ENCODE assay signal across 1 cellular context in the genomic region with DNA sequence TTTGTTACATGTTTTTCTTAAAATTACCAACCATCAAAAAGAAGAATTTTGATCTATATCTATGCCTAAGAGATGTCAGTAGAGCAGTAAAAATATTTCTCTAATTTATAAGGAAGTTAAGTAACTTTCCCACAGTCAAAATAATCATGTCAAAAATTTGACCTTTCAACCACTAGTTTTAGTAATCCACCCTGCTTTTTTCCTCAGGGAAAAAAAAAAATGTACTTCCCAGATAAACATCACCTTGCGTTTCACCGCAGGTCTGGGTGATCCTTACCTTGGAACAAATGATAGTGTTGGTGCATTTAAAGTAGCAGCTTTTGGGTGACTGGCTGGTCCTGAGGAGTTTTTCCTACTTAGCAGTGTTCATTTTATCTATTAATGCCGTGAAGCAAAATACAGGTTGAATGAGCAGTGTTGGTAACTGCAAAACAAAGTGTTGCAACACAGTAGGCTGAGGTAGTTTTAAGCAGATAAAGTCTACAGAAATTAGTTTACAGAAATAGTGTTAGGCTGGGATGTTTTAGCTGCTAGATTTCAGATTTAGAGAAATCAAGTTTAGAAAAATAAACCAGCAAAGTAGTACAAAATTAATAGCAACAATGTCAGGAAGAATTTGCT.
TF ChIP-seq lines count a peak whose summit lies in the region.

No MANE protein-coding gene starts in this region.

TF ChIP-seq in GM23338, 12 proteins besides CTCF, POLR2A, EP300 and RAD21 (continued from another document):
- TF ChIP-seq, protein P1, sequence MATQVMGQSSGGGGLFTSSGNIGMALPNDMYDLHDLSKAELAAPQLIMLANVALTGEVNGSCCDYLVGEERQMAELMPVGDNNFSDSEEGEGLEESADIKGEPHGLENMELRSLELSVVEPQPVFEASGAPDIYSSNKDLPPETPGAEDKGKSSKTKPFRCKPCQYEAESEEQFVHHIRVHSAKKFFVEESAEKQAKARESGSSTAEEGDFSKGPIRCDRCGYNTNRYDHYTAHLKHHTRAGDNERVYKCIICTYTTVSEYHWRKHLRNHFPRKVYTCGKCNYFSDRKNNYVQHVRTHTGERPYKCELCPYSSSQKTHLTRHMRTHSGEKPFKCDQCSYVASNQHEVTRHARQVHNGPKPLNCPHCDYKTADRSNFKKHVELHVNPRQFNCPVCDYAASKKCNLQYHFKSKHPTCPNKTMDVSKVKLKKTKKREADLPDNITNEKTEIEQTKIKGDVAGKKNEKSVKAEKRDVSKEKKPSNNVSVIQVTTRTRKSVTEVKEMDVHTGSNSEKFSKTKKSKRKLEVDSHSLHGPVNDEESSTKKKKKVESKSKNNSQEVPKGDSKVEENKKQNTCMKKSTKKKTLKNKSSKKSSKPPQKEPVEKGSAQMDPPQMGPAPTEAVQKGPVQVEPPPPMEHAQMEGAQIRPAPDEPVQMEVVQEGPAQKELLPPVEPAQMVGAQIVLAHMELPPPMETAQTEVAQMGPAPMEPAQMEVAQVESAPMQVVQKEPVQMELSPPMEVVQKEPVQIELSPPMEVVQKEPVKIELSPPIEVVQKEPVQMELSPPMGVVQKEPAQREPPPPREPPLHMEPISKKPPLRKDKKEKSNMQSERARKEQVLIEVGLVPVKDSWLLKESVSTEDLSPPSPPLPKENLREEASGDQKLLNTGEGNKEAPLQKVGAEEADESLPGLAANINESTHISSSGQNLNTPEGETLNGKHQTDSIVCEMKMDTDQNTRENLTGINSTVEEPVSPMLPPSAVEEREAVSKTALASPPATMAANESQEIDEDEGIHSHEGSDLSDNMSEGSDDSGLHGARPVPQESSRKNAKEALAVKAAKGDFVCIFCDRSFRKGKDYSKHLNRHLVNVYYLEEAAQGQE (IDR thresholded peaks at IDR 0.05; ENCODE audit: unreplicated experiment), result no peak
- TF ChIP-seq EZH2phosphoT487 (IDR thresholded peaks at IDR 0.05; ENCODE audit: unreplicated experiment), result no peak
- TF ChIP-seq, protein P2, sequence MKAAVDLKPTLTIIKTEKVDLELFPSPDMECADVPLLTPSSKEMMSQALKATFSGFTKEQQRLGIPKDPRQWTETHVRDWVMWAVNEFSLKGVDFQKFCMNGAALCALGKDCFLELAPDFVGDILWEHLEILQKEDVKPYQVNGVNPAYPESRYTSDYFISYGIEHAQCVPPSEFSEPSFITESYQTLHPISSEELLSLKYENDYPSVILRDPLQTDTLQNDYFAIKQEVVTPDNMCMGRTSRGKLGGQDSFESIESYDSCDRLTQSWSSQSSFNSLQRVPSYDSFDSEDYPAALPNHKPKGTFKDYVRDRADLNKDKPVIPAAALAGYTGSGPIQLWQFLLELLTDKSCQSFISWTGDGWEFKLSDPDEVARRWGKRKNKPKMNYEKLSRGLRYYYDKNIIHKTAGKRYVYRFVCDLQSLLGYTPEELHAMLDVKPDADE (IDR thresholded peaks at IDR 0.05), result no peak
- TF ChIP-seq ZNF462 (CRISPR knock-in tag; IDR thresholded peaks at IDR 0.05), result no peak
- TF ChIP-seq POLR2AphosphoS5 (IDR thresholded peaks at IDR 0.05; ENCODE audit: low read depth), result no peak
- no peak for TF ChIP-seq EZH2 (IDR thresholded peaks at IDR 0.05; ENCODE audit: low read depth, unreplicated experiment)
- TF ChIP-seq CREB1 (CRISPR knock-in tag; IDR thresholded peaks at IDR 0.05; ENCODE audit: low read depth), result no peak
- TF ChIP-seq NANOG (IDR thresholded peaks at IDR 0.05; ENCODE audit: borderline replicate concordance), result no peak
- no peak for TF ChIP-seq JUNB (IDR thresholded peaks at IDR 0.05; ENCODE audit: unreplicated experiment)
- no peak for TF ChIP-seq ZNF331 (CRISPR knock-in tag; IDR thresholded peaks at IDR 0.05; ENCODE audit: low read depth)
- no peak for TF ChIP-seq ZNF114 (CRISPR knock-in tag; IDR thresholded peaks at IDR 0.05)
TF ChIP-seq in GM23338: peak in this region for 0.
